1 cellular context compared by ENCODE assay signal in the genomic region with DNA sequence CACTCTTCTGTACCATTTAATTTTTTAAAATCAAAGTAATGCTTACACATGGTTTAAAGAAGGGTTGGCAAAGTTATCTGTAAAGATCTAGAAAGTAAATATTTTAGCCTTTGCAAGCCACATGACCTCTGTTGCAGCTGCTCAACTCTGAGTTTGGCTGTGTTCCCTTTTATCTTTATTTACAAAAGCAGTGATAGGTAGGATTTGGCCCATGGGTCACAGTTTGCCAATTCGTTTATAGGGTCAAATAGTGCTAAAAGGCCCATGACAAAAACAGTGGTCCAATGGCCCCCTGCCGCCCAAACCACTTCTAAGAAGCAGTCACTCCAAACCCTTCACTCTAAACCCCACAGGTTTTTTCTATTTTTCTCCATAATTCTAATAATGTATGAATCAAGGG.
TF ChIP-seq lines count a peak whose summit lies in the region.

No MANE protein-coding gene starts in this region.

TF ChIP-seq in HepG2, 621 proteins besides CTCF, POLR2A, EP300 and RAD21 (continued from another document and continues in another):
- TF ChIP-seq ARID5B (CRISPR knock-in tag; IDR thresholded peaks at IDR 0.05) (peak; percentile 83), RARA (CRISPR knock-in tag; IDR thresholded peaks at IDR 0.05) (peak; percentile 66; the same call in 1 of the 2 replicates), ZNF768 (CRISPR knock-in tag; IDR thresholded peaks at IDR 0.05) (no peak), CHD4 (IDR thresholded peaks at IDR 0.05; ENCODE audit: borderline replicate concordance, low read length) (no peak), ZNF260 (CRISPR knock-in tag; IDR thresholded peaks at IDR 0.05; ENCODE audit: borderline replicate concordance, low read depth) (no peak), NFIC (IDR thresholded peaks at IDR 0.05; ENCODE audit: low read length) (peak; percentile 40; the same call in 1 of the 2 replicates), SMARCE1 (IDR thresholded peaks at IDR 0.05; ENCODE audit: borderline replicate concordance) (no peak), SOX13 (IDR thresholded peaks at IDR 0.05) (no peak), SOX13 (CRISPR knock-in tag; conservative IDR thresholded peaks at IDR 0.05 in 1 of 2, IDR thresholded peaks at IDR 0.05 in 1 of 2) (0 out of 4 replicates have a peak, but pooled peaks of 1 of the 2 experiments have one; percentile 26), ZNF274 (CRISPR knock-in tag; IDR thresholded peaks at IDR 0.05) (no peak), ZNF816 (CRISPR knock-in tag; IDR thresholded peaks at IDR 0.05; ENCODE audit: borderline replicate concordance) (no peak), HES4 (CRISPR knock-in tag; IDR thresholded peaks at IDR 0.05; ENCODE audit: borderline replicate concordance) (no peak), ZBTB49 (CRISPR knock-in tag; IDR thresholded peaks at IDR 0.05; ENCODE audit: borderline replicate concordance) (no peak), XRCC5 (optimal IDR thresholded peaks at IDR 0.05; ENCODE audit: low read length) (no peak), EZH2 (conservative IDR thresholded peaks at IDR 0.05; ENCODE audit: low read depth, low read length) (no peak), FOXJ3 (CRISPR knock-in tag; IDR thresholded peaks at IDR 0.05; ENCODE audit: borderline replicate concordance) (peak; percentile 83; the same call in 1 of the 2 replicates), ZNF441 (CRISPR knock-in tag; IDR thresholded peaks at IDR 0.05; ENCODE audit: borderline replicate concordance) (no peak), AKAP8 (CRISPR knock-in tag; IDR thresholded peaks at IDR 0.05) (no peak), SIN3A (IDR thresholded peaks at IDR 0.05; ENCODE audit: borderline replicate concordance, low read depth, low read length) (no peak), ZNF564 (CRISPR knock-in tag; IDR thresholded peaks at IDR 0.05) (no peak), ZNF24 (IDR thresholded peaks at IDR 0.05) (no peak), ZUFSP (CRISPR knock-in tag; IDR thresholded peaks at IDR 0.05; ENCODE audit: borderline replicate concordance) (no peak), DR1 (CRISPR knock-in tag; IDR thresholded peaks at IDR 0.05) (no peak), ZNF784 (CRISPR knock-in tag; IDR thresholded peaks at IDR 0.05; ENCODE audit: borderline replicate concordance) (no peak), SMYD3 (CRISPR knock-in tag; IDR thresholded peaks at IDR 0.05) (no peak), USF2 (IDR thresholded peaks at IDR 0.05; ENCODE audit: low read depth, low read length) (no peak; the same call in 1 of the 2 replicates), USF2 (CRISPR knock-in tag; IDR thresholded peaks at IDR 0.05; ENCODE audit: borderline replicate concordance) (peak; percentile 66; the same call in 1 of the 2 replicates), TOPORS (CRISPR knock-in tag; IDR thresholded peaks at IDR 0.05) (no peak)
- TF ChIP-seq, protein P1, sequence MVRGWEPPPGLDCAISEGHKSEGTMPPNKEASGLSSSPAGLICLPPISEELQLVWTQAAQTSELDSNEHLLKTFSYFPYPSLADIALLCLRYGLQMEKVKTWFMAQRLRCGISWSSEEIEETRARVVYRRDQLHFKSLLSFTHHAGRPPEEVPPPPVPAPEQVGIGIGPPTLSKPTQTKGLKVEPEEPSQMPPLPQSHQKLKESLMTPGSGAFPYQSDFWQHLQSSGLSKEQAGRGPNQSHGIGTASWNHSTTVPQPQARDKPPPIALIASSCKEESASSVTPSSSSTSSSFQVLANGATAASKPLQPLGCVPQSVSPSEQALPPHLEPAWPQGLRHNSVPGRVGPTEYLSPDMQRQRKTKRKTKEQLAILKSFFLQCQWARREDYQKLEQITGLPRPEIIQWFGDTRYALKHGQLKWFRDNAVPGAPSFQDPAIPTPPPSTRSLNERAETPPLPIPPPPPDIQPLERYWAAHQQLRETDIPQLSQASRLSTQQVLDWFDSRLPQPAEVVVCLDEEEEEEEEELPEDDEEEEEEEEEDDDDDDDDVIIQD (CRISPR knock-in tag; IDR thresholded peaks at IDR 0.05; ENCODE audit: low read depth): peak; percentile 100
- TF ChIP-seq, protein P2, sequence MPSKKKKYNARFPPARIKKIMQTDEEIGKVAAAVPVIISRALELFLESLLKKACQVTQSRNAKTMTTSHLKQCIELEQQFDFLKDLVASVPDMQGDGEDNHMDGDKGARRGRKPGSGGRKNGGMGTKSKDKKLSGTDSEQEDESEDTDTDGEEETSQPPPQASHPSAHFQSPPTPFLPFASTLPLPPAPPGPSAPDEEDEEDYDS (CRISPR knock-in tag; IDR thresholded peaks at IDR 0.05): no peak
- TF ChIP-seq, protein P3, sequence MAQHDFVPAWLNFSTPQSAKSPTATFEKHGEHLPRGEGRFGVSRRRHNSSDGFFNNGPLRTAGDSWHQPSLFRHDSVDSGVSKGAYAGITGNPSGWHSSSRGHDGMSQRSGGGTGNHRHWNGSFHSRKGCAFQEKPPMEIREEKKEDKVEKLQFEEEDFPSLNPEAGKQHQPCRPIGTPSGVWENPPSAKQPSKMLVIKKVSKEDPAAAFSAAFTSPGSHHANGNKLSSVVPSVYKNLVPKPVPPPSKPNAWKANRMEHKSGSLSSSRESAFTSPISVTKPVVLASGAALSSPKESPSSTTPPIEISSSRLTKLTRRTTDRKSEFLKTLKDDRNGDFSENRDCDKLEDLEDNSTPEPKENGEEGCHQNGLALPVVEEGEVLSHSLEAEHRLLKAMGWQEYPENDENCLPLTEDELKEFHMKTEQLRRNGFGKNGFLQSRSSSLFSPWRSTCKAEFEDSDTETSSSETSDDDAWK (CRISPR knock-in tag; IDR thresholded peaks at IDR 0.05): no peak
- TF ChIP-seq, protein P4, sequence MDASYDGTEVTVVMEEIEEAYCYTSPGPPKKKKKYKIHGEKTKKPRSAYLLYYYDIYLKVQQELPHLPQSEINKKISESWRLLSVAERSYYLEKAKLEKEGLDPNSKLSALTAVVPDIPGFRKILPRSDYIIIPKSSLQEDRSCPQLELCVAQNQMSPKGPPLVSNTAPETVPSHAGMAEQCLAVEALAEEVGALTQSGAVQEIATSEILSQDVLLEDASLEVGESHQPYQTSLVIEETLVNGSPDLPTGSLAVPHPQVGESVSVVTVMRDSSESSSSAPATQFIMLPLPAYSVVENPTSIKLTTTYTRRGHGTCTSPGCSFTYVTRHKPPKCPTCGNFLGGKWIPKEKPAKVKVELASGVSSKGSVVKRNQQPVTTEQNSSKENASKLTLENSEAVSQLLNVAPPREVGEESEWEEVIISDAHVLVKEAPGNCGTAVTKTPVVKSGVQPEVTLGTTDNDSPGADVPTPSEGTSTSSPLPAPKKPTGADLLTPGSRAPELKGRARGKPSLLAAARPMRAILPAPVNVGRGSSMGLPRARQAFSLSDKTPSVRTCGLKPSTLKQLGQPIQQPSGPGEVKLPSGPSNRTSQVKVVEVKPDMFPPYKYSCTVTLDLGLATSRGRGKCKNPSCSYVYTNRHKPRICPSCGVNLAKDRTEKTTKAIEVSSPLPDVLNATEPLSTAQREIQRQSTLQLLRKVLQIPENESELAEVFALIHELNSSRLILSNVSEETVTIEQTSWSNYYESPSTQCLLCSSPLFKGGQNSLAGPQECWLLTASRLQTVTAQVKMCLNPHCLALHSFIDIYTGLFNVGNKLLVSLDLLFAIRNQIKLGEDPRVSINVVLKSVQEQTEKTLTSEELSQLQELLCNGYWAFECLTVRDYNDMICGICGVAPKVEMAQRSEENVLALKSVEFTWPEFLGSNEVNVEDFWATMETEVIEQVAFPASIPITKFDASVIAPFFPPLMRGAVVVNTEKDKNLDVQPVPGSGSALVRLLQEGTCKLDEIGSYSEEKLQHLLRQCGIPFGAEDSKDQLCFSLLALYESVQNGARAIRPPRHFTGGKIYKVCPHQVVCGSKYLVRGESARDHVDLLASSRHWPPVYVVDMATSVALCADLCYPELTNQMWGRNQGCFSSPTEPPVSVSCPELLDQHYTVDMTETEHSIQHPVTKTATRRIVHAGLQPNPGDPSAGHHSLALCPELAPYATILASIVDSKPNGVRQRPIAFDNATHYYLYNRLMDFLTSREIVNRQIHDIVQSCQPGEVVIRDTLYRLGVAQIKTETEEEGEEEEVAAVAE (CRISPR knock-in tag; IDR thresholded peaks at IDR 0.05; ENCODE audit: borderline replicate concordance): no peak
